Comparison of ENCODE assay signal across 31 cellular contexts in the genomic region with DNA sequence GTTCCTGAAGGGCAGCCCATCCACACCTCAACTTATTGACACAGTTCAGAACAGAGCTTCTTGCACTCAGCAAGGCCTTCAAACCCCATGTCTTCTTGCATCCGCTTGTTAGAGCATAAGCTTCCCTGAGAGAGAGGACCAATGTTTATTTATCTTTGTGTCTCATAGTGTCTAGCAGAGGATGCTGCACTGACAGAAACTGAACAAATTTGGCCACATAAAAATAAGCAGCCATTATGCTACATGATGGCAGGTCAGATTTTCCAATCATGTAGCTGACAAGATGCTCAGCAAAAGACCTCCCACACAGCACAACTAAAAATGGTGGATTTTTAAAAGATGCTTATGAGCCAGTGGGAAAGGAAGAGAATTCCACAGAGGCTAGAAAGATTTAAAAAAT. TPM values are rescaled to one million over a fixed set of nuclear protein-coding genes. Genes with fewer than 3 reads are reported as not detected.
"Had no signal": no experiment of that assay in that cellular context is flagged by ENCODE, and none has a peak within 500 bp of the region (broad histone marks: within the 10 kb centered on the region; RNA-seq: fewer than 3 reads in every experiment).

No MANE protein-coding gene starts in this region.

- H3K36me3 ChIP-seq: brain microvascular endothelial cell, gastrocnemius medialis, heart left ventricle had no signal

- H3K36me3 Mint-ChIP-seq: activated naive CD8-positive, alpha-beta T cell had no signal

- H3K27ac ChIP-seq: brain microvascular endothelial cell, coronary artery, dorsolateral prefrontal cortex, foreskin keratinocyte, gastrocnemius medialis, heart left ventricle had no signal

- H3K27me3 ChIP-seq: brain microvascular endothelial cell, foreskin keratinocyte, gastrocnemius medialis, heart left ventricle had no signal

- H3K27ac Mint-ChIP-seq: activated CD4-positive, alpha-beta memory T cell treated with anti-CD3 and anti-CD28 coated beads, Interleukin-2, amount 10 ng/mL, durations not matched to agents 7 days and 5 days; activated CD4-positive, alpha-beta T cell treated with anti-CD3 and anti-CD28 coated beads for 36 hours; activated CD4-positive, alpha-beta T cell treated with anti-CD3 and anti-CD28 coated beads, Interleukin-2, amount 10 ng/mL, durations not matched to agents 7 days and 5 days; activated naive CD8-positive, alpha-beta T cell; activated T-cell treated with anti-CD3 and anti-CD28 coated beads, Interleukin-2, amount 50 U/mL, for 24 hours; activated T-cell treated with anti-CD3 and anti-CD28 coated beads, Interleukin-2, amount 50 U/mL, for 72 hours; dendritic cell treated with granulocyte-macrophage colony-stimulating factor and Interleukin-4, amounts not matched to agents 40 ng/mL and 50 ng/mL, for 4 days; endodermal cell had no signal

- H3K9me3 Mint-ChIP-seq: activated CD4-positive, alpha-beta memory T cell treated with anti-CD3 and anti-CD28 coated beads, Interleukin-2, amount 10 ng/mL, durations not matched to agents 7 days and 5 days; activated T-cell treated with anti-CD3 and anti-CD28 coated beads, Interleukin-2, amount 50 U/mL, for 24 hours; central memory CD8-positive, alpha-beta T cell; dendritic cell treated with granulocyte-macrophage colony-stimulating factor and Interleukin-4, amounts not matched to agents 40 ng/mL and 50 ng/mL, for 4 days had no signal

- H3K9me3 ChIP-seq: gastrocnemius medialis had no signal

- H3K27me3 Mint-ChIP-seq: activated CD4-positive, alpha-beta memory T cell treated with anti-CD3 and anti-CD28 coated beads, Interleukin-2, amount 10 ng/mL, durations not matched to agents 7 days and 5 days; activated naive CD8-positive, alpha-beta T cell; activated T-cell treated with anti-CD3 and anti-CD28 coated beads, Interleukin-2, amount 50 U/mL, for 24 hours had no signal

- ATAC-seq: activated CD4-positive, alpha-beta T cell treated with anti-CD3 and anti-CD28 coated beads for 36 hours; activated T-cell treated with anti-CD3 and anti-CD28 coated beads, Interleukin-2, amount 50 U/mL, for 72 hours; esophagus mucosa; foreskin keratinocyte; gastrocnemius medialis; heart left ventricle had no signal

- H3K4me1 Mint-ChIP-seq: activated CD4-positive, alpha-beta T cell treated with anti-CD3 and anti-CD28 coated beads for 36 hours had no signal

- H3K4me3 Mint-ChIP-seq: activated CD4-positive, alpha-beta memory T cell treated with anti-CD3 and anti-CD28 coated beads, Interleukin-2, amount 10 ng/mL, durations not matched to agents 7 days and 5 days; activated CD4-positive, alpha-beta T cell treated with anti-CD3 and anti-CD28 coated beads for 36 hours; activated CD4-positive, alpha-beta T cell treated with anti-CD3 and anti-CD28 coated beads, Interleukin-2, amount 10 ng/mL, durations not matched to agents 7 days and 5 days; activated naive CD8-positive, alpha-beta T cell; activated T-cell treated with anti-CD3 and anti-CD28 coated beads, Interleukin-2, amount 50 U/mL, for 24 hours; activated T-cell treated with anti-CD3 and anti-CD28 coated beads, Interleukin-2, amount 50 U/mL, for 72 hours; central memory CD8-positive, alpha-beta T cell; dendritic cell treated with granulocyte-macrophage colony-stimulating factor and Interleukin-4, amounts not matched to agents 40 ng/mL and 50 ng/mL, for 4 days; endodermal cell had no signal

- H3K4me1 ChIP-seq: gastrocnemius medialis had no signal

- H3K4me3 ChIP-seq: coronary artery, dorsolateral prefrontal cortex, gastrocnemius medialis, heart left ventricle had no signal

- DNase-seq: activated CD4-positive, alpha-beta memory T cell treated with anti-CD3 and anti-CD28 coated beads, Interleukin-2, amount 10 ng/mL, durations not matched to agents 7 days and 5 days; activated CD4-positive, alpha-beta T cell treated with anti-CD3 and anti-CD28 coated beads for 36 hours; activated CD4-positive, alpha-beta T cell treated with anti-CD3 and anti-CD28 coated beads, Interleukin-2, amount 10 ng/mL, durations not matched to agents 7 days and 5 days; activated CD4-positive, alpha-beta T cell treated with anti-CD3 and anti-CD28 coated beads, Interleukin-2, amount 50 U/mL, for 4 hours; activated CD4-positive, CD25-positive, alpha-beta regulatory T cell; activated CD4-positive, CD25-positive, alpha-beta regulatory T cell treated with anti-CD3 and anti-CD28 coated beads, Interleukin-2, amount 50 U/mL, for 72 hours; activated CD8-positive, alpha-beta memory T cell treated with anti-CD3 and anti-CD28 coated beads, Interleukin-2, amount 50 U/mL, for 48 hours; activated gamma-delta T cell; activated naive CD4-positive, alpha-beta T cell; activated naive CD4-positive, alpha-beta T cell treated with anti-CD3 and anti-CD28 coated beads, Interleukin-2, amount 50 U/mL, for 16 hours; activated T-cell treated with anti-CD3 and anti-CD28 coated beads for 4 hours; activated T-cell treated with anti-CD3 and anti-CD28 coated beads, Interleukin-2, amount 50 U/mL, for 24 hours; activated T-cell treated with anti-CD3 and anti-CD28 coated beads, Interleukin-2, amount 50 U/mL, for 72 hours; amniotic stem cell; anterior cingulate cortex; brain microvascular endothelial cell; dorsolateral prefrontal cortex; effector memory CD4-positive, alpha-beta T cell; endodermal cell; foreskin keratinocyte; gastrocnemius medialis; glutamatergic neuron; heart left ventricle; T-helper 2 cell had no signal

RNA-seq across cellular contexts. Expression of a gene that starts 38.1 kb away (rescaled TPM):
- total RNA-seq: activated CD4-positive, alpha-beta memory T cell treated with anti-CD3 and anti-CD28 coated beads, Interleukin-2, amount 10 ng/mL, durations not matched to agents 7 days and 5 days; activated CD4-positive, alpha-beta T cell treated with anti-CD3 and anti-CD28 coated beads for 36 hours; activated CD4-positive, alpha-beta T cell treated with anti-CD3 and anti-CD28 coated beads, Interleukin-2, amount 10 ng/mL, durations not matched to agents 7 days and 5 days; activated T-cell treated with anti-CD3 and anti-CD28 coated beads, Interleukin-2, amount 50 U/mL, for 72 hours; cardiac septum; endodermal cell; esophagus mucosa; gastrocnemius medialis; T-helper 1 cell treated with Interleukin-12 subunit alpha and Interleukin-12 subunit beta and Interleukin-4 antibody, amounts not matched to agents 30 ng/mL and 1 ng/mL, for 36 hours had no signal
